22 cellular contexts compared by ENCODE assay signal in genomic region chr2:750628-751027, GRCh38.
"Had no signal": no experiment of that assay in that cellular context is flagged by ENCODE, and none has a peak within 500 bp of the region (broad histone marks: within the 10 kb centered on the region; RNA-seq: fewer than 3 reads in every experiment).

No MANE protein-coding gene starts in this region.

- H3K36me3 ChIP-seq: colonic mucosa, esophagus squamous epithelium, gastrocnemius medialis, gastroesophageal sphincter, heart left ventricle, heart right ventricle had no signal

- H3K9me3 ChIP-seq: colonic mucosa, esophagus squamous epithelium, gastrocnemius medialis, gastroesophageal sphincter had no signal

- H3K27me3 ChIP-seq: colonic mucosa, foreskin keratinocyte, gastrocnemius medialis had no signal

- DNase-seq: colonic mucosa; cortex of kidney; dermis blood vessel endothelial cell; dorsolateral prefrontal cortex; effector CD4-positive, alpha-beta T cell; effector CD8-positive, alpha-beta T cell; effector memory CD4-positive, alpha-beta T cell; effector memory CD8-positive, alpha-beta T cell; endodermal cell; erythroblast; esophagus squamous epithelium; foreskin fibroblast; foreskin keratinocyte; foreskin melanocyte; gastrocnemius medialis; glutamatergic neuron; head of caudate nucleus; heart left ventricle; heart right ventricle had no signal

- H3K4me3 ChIP-seq: colonic mucosa, coronary artery, dorsolateral prefrontal cortex, esophagus squamous epithelium, gastrocnemius medialis, gastroesophageal sphincter, heart left ventricle, heart right ventricle had no signal

- H3K4me1 ChIP-seq: colonic mucosa, esophagus squamous epithelium, foreskin keratinocyte, gastrocnemius medialis, gastroesophageal sphincter, heart left ventricle, heart right ventricle had no signal

- H3K27ac ChIP-seq: colonic mucosa, coronary artery, dorsolateral prefrontal cortex, epithelial cell of prostate, esophagus squamous epithelium, foreskin keratinocyte, gastrocnemius medialis, gastroesophageal sphincter, heart left ventricle, heart right ventricle had no signal
